ENCODE assay signal across 8 cellular contexts in the genomic region with DNA sequence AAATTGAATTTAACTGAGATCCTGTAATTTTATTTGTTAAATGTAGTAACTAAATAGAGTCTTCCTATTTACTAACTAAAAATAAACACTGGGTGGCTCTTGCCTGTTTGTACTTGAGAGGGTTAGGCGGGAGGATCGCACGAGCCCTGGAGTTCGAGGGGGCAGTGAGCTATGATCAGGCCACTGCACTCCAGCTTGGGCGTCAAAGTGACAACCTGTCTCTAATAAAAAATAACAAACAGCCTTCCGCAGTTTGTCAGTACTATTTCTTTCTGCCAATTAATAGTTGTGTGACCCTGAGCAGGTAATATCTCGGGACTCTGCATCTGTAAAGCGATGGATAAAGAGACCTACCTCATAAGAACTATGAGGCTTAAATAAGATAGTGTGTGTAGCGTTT. TPM values are rescaled to one million over a fixed set of nuclear protein-coding genes. Genes with fewer than 3 reads are reported as not detected.
DNase-seq lines count a peak whose midpoint lies in the region; ATAC-seq, FAIRE-seq and TF ChIP-seq lines count a peak whose summit lies in the region.

No MANE protein-coding gene starts in this region.

- H3K79me2 ChIP-seq in astrocyte (ENCODE audit: insufficient read depth, low read length) = peaks cover 40% of the 10 kb centered on the region

- peaks cover 27% of the 10 kb centered on the region for H4K20me1 ChIP-seq in astrocyte (ENCODE audit: insufficient read depth, low read length)

- H3K4me1 ChIP-seq in cardiac muscle cell (ENCODE audit: low read depth) = no peaks in the 10 kb centered on the region
- H3K4me1 ChIP-seq in astrocyte (ENCODE audit: insufficient read depth, low read length) = peaks cover 17% of the 10 kb centered on the region
- H3K4me1 ChIP-seq in liver (ENCODE audit: control insufficient read depth in 4 of 4, insufficient read depth in 4 of 4, low read length in 3 of 4) = peaks cover 11 to 20% (median 16%) of the 10 kb centered on the region in 4 donors
- peaks cover 0 to 36% (median 28%) of the 10 kb centered on the region in 4 donors for H3K4me1 ChIP-seq in tibial artery

- H3K4me1 Mint-ChIP-seq in astrocyte (ENCODE audit: low read depth, unreplicated experiment) = peaks cover 9% of the 10 kb centered on the region

- no peak for TF ChIP-seq RAD21 in liver (IDR thresholded peaks at IDR 0.05)

- H3K9me3 ChIP-seq in cardiac muscle cell (ENCODE audit: low read depth) (no peaks in the 10 kb centered on the region), astrocyte (ENCODE audit: insufficient read depth, low read depth, low read length) (no peaks in the 10 kb centered on the region), liver (ENCODE audit: control insufficient read depth in 4 of 4, low read length in 3 of 4) (no peaks in the 10 kb centered on the region), tibial artery (no peaks in the 10 kb centered on the region)

- intact Hi-C loops in Right ventricle myocardium inferior (cut with DNase I) (no loop called here), tibial artery (cut with DNase I; ENCODE audit: low total_unique reads) (loop anchor here (5.0 kb wide), 2 partner anchors 42 to 137 kb away; partner anchors contain the start of genes ARF4 and DENND6A)

- H3K36me3 ChIP-seq in cardiac muscle cell = no peaks in the 10 kb centered on the region
- H3K36me3 ChIP-seq in astrocyte (ENCODE audit: insufficient read depth, low read length) = peaks cover 5% of the 10 kb centered on the region
- H3K36me3 ChIP-seq in liver (ENCODE audit: control insufficient read depth in 4 of 4, insufficient read depth in 3 of 4, low read depth in 1 of 4, low read length in 3 of 4) = peaks cover 0 to 6% (median 3%) of the 10 kb centered on the region in 4 donors
- H3K36me3 ChIP-seq in tibial artery = peaks cover 9 to 10% (median 9%) of the 10 kb centered on the region in 3 donors

- H3K27me3 ChIP-seq in cardiac muscle cell = peaks cover 11% of the 10 kb centered on the region
- no peaks in the 10 kb centered on the region for H3K27me3 ChIP-seq in astrocyte (ENCODE audit: insufficient read depth, low read length)
- H3K27me3 ChIP-seq in liver (ENCODE audit: control insufficient read depth in 4 of 4, insufficient read depth in 4 of 4, low read length in 3 of 4) = no peaks in the 10 kb centered on the region
- no peaks in the 10 kb centered on the region for H3K27me3 ChIP-seq in tibial artery

- TF ChIP-seq CTCF in cardiac muscle cell (IDR thresholded peaks at IDR 0.05; ENCODE audit: low read depth, low read length) (no peak), astrocyte (IDR thresholded peaks at IDR 0.05; ENCODE audit: insufficient read depth, low read depth, low read length) (no peak), liver (IDR thresholded peaks at IDR 0.05; ENCODE audit: low read depth, low read length, missing input control) (no peak), tibial artery (IDR thresholded peaks at IDR 0.05) (no peak)

- H3K9ac ChIP-seq in astrocyte (ENCODE audit: low read length) = peak overlapping the region; percentile 94
- H3K9ac ChIP-seq in liver (ENCODE audit: low read depth in 1 of 2, low read length in 2 of 2) = peak overlapping the region; percentile 84 to 89

- no peak for DNase-seq in cardiac muscle cell (ENCODE audit: low read depth in 1 of 2, low spot score in 1 of 2)
- DNase-seq in Right ventricle myocardium inferior (ENCODE audit: missing footprints) = no peak
- no peak for DNase-seq in astrocyte (ENCODE audit: low read depth)
- DNase-seq in tibial artery = no peak
- DNase-seq in NCI-H1694 (lab: John Stamatoyannopoulos, UW) = no peak

- H3K4me3 Mint-ChIP-seq in astrocyte (ENCODE audit: unreplicated experiment) = peak overlapping the region; percentile 92

- peak overlapping the region; percentile 30 for H3K27ac Mint-ChIP-seq in astrocyte (ENCODE audit: unreplicated experiment)

- WGBS in liver = 13% methylated on average over 9 of the region's 9 CpGs

- peak overlapping the region; percentile 95 for H2AFZ ChIP-seq in astrocyte (ENCODE audit: low read depth, low read length)

- ATAC-seq in Right ventricle myocardium inferior (no peak), HG02981 (IDR thresholded peaks at IDR 0.05; ENCODE audit: unreplicated experiment) (no peak), GM21367 (IDR thresholded peaks at IDR 0.05; ENCODE audit: unreplicated experiment) (no peak)

- FAIRE-seq in astrocyte (lab: Jason Lieb, UNC) = no peak

- H3K27ac ChIP-seq in cardiac muscle cell (no peak overlapping the region), astrocyte (ENCODE audit: low read depth, low read length) (peak overlapping the region; percentile 94), liver (ENCODE audit: low read depth in 1 of 2, low read length in 2 of 2) (peak overlapping the region; percentile 89 to 90), tibial artery (peak overlapping the region; percentile 83)

- peaks cover 12% of the 10 kb centered on the region for H3K36me3 Mint-ChIP-seq in astrocyte (ENCODE audit: low read depth, unreplicated experiment)

- H3K27me3 Mint-ChIP-seq in astrocyte (ENCODE audit: low read depth, unreplicated experiment) = no peaks in the 10 kb centered on the region

- peak overlapping the region; percentile 97 for H3K4me2 ChIP-seq in astrocyte (ENCODE audit: low read length)

- peak overlapping the region; percentile 59 for H3K4me3 ChIP-seq in cardiac muscle cell
- H3K4me3 ChIP-seq in astrocyte (ENCODE audit: insufficient read depth, low read depth, low read length) = peak overlapping the region; percentile 88
- H3K4me3 ChIP-seq in liver (ENCODE audit: low read depth in 1 of 3, low read length in 3 of 3) = peak overlapping the region; percentile 88 to 96 (median 95)
- peak overlapping the region; percentile 77 to 86 for H3K4me3 ChIP-seq in tibial artery

- peaks cover 3% of the 10 kb centered on the region for H3K9me3 Mint-ChIP-seq in astrocyte (ENCODE audit: unreplicated experiment)

TF ChIP-seq in liver, 16 proteins besides CTCF, POLR2A, EP300 and RAD21:
- TF ChIP-seq JUND (IDR thresholded peaks at IDR 0.05) = no peak
- TF ChIP-seq TAF1 (conservative IDR thresholded peaks at IDR 0.05) = peak; percentile 19
TF ChIP-seq in liver: peak in this region for 1.

RNA-seq across cellular contexts. Expression of gene PDE12, which starts 0.8 kb away (rescaled TPM):
- total RNA-seq in cardiac muscle cell = 7.4 and 10.2 TPM in 2 replicates
- 3.7 and 7.3 TPM in 2 replicates for polyA plus RNA-seq in cardiac muscle cell
- total RNA-seq in Right ventricle myocardium inferior = 10.3 TPM
- 15.3 and 16.2 TPM in 2 replicates for total RNA-seq in astrocyte
- total RNA-seq in liver = 10 to 100 TPM; 13.1 to 17.8 TPM
- polyA plus RNA-seq in liver = 1 to 10 TPM; 4.8 to 9.9 TPM

RNA-seq across cellular contexts. Expression of gene DNAH12, which starts 11.2 kb away (rescaled TPM):
- total RNA-seq in cardiac muscle cell (0.53 and 0.57 TPM in 2 replicates), Right ventricle myocardium inferior (not detected), astrocyte (0.23 and 0.36 TPM in 2 replicates), liver (under 1 TPM; 0.05 to 0.08 TPM)
- polyA plus RNA-seq in cardiac muscle cell (0.65 and 0.71 TPM in 2 replicates), liver (under 1 TPM in 1 of 2 donors, not detected in 1; 0.08 TPM)

RNA-seq across cellular contexts. Expression of gene ARF4, which starts 41.8 kb away (rescaled TPM):
- 70.7 and 86.2 TPM in 2 replicates for total RNA-seq in cardiac muscle cell
- polyA plus RNA-seq in cardiac muscle cell = 235 and 248 TPM in 2 replicates
- total RNA-seq in Right ventricle myocardium inferior = 66.4 TPM
- 471 and 472 TPM in 2 replicates for total RNA-seq in astrocyte
- 10 to 100 TPM; 90.0 to 93.2 TPM for total RNA-seq in liver
- 100 to 1,000 TPM; 119 to 143 TPM for polyA plus RNA-seq in liver
